Comparison of ENCODE assay signal across 34 cellular contexts in genomic region chr12:105665366-105665765, GRCh38.
"Had no signal": no experiment of that assay in that cellular context is flagged by ENCODE, and none has a peak within 500 bp of the region (broad histone marks: within the 10 kb centered on the region; RNA-seq: fewer than 3 reads in every experiment).

No MANE protein-coding gene starts in this region.

- DNase-seq: Karpas-422, Kasumi-1, KG1, MG63, MM.1S, MV-4-11, NCI-H1048, NCI-H1092, NCI-H1092 treated with DMSO at 0.1 percent for 48 hours, NCI-H1105, NCI-H1105 treated with DMSO at 0.1 percent for 48 hours, NCI-H1417, NCI-H1417 treated with DMSO at 0.1 percent for 48 hours, NCI-H1436, NCI-H1436 treated with DMSO at 0.1 percent for 48 hours, NCI-H146, NCI-H1694, NCI-H1694 treated with DMSO at 0.1 percent for 48 hours, NCI-H187, NCI-H187 treated with DMSO at 0.1 percent for 48 hours, NCI-H1930, NCI-H2029, NCI-H2029 treated with DMSO at 0.1 percent for 48 hours, NCI-H2081, NCI-H2081 treated with DMSO at 0.1 percent for 48 hours, NCI-H2107, NCI-H2171, NCI-H2171 treated with DMSO at 0.1 percent for 48 hours, NCI-H2227 treated with DMSO at 0.1 percent for 48 hours, NCI-H226, NCI-H345, NCI-H446, NCI-H446 treated with DMSO at 0.1 percent for 48 hours had no signal

- H3K9ac ChIP-seq: KMS-11 had no signal

- H3K4me3 ChIP-seq: MG63 had no signal

- H3K27ac ChIP-seq: KMS-11 had no signal

- H3K4me2 ChIP-seq: KMS-11 had no signal

- H3K9me3 ChIP-seq: MG63 had no signal

- H3K27me3 ChIP-seq: MG63 had no signal

- H3K36me3 ChIP-seq: MG63 had no signal
